13 cellular contexts compared by ENCODE assay signal in the genomic region with DNA sequence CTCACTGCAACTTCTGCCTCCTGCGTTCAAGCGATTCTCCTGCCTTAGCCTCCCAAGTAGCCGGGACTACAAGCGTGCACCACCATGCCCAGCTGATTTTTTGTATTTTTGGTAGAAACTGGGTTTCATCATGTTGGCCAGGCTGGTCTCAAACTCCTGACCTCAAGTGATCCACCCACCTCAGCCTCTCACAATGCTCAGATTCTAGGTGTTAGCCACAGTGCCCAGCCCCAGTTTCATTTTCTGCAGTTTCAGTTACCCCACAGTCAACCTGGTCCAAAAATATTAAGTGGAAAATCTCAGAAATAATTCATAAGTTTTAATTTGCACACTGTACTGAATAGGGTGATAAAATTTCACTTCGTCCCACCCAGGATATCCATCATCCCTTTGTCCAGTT.
"Had no signal": no experiment of that assay in that cellular context is flagged by ENCODE, and none has a peak within 500 bp of the region (broad histone marks: within the 10 kb centered on the region; RNA-seq: fewer than 3 reads in every experiment).

No MANE protein-coding gene starts in this region.

- H3K4me3 Mint-ChIP-seq: activated naive CD4-positive, alpha-beta T cell treated with anti-CD3 and anti-CD28 coated beads for 36 hours; neural crest cell had no signal

- H3K4me3 ChIP-seq: body of pancreas, colonic mucosa, esophagus squamous epithelium, right lobe of liver, SJSA1, smooth muscle cell, thyroid gland had no signal

- ATAC-seq: activated CD4-positive, CD25-positive, alpha-beta regulatory T cell treated with anti-CD3 and anti-CD28 coated beads, Interleukin-2, amount 50 U/mL, for 24 hours; body of pancreas had no signal

- DNase-seq: activated naive CD4-positive, alpha-beta T cell treated with anti-CD3 and anti-CD28 coated beads for 36 hours; body of pancreas; colonic mucosa; esophagus squamous epithelium; hippocampal formation; SW 1271; T1000; thyroid gland had no signal

- H3K9me3 ChIP-seq: body of pancreas, colonic mucosa, esophagus squamous epithelium, right lobe of liver, SJSA1, thyroid gland had no signal

- H3K27ac ChIP-seq: body of pancreas, colonic mucosa, right lobe of liver, SJSA1 had no signal

- H3K4me1 ChIP-seq: body of pancreas, colonic mucosa, right lobe of liver had no signal

- H3K36me3 ChIP-seq: colonic mucosa had no signal

- H3K27me3 ChIP-seq: body of pancreas, colonic mucosa, esophagus squamous epithelium, right lobe of liver, SJSA1, thyroid gland had no signal
